34 cellular contexts compared by ENCODE assay signal in genomic region chr4:6071191-6071958, GRCh38. TPM values are rescaled to one million over a fixed set of nuclear protein-coding genes. Genes with fewer than 3 reads are reported as not detected.
A peak's percentile ranks its signal among the peaks of the same experiment; 100 is the strongest.
DNase-seq lines count a peak whose midpoint lies in the region; ATAC-seq, FAIRE-seq and TF ChIP-seq lines count a peak whose summit lies in the region.
"Had no signal": no experiment of that assay in that cellular context is flagged by ENCODE, and none has a peak within 500 bp of the region (broad histone marks: within the 10 kb centered on the region; RNA-seq: fewer than 3 reads in every experiment).

No MANE protein-coding gene starts in this region.

- no peaks in the 10 kb centered on the region for H3K79me2 ChIP-seq in astrocyte (ENCODE audit: insufficient read depth, low read length)

- H3K4me2 ChIP-seq in astrocyte (ENCODE audit: low read length) = no peak overlapping the region

- peaks cover 2% of the 10 kb centered on the region for H3K4me1 Mint-ChIP-seq in astrocyte (ENCODE audit: low read depth, unreplicated experiment)
- H3K4me1 Mint-ChIP-seq: immature natural killer cell had no signal

- FAIRE-seq in astrocyte (lab: Jason Lieb, UNC) = no peak
- FAIRE-seq: colon, G401.6 had no signal

- no peak overlapping the region for H3K4me3 ChIP-seq in HUES48 (ENCODE audit: low read depth, low read length)
- no peak overlapping the region for H3K4me3 ChIP-seq in astrocyte (ENCODE audit: insufficient read depth, low read depth, low read length)
- no peak overlapping the region for H3K4me3 ChIP-seq in sigmoid colon
- no peak overlapping the region for H3K4me3 ChIP-seq in ovary
- H3K4me3 ChIP-seq: adrenal gland, HAP-1, heart left ventricle, upper lobe of left lung had no signal

- TF ChIP-seq EP300 in sigmoid colon (IDR thresholded peaks at IDR 0.05) (no peak), ovary (IDR thresholded peaks at IDR 0.05) (no peak)

- H3K27ac ChIP-seq in HUES48 (ENCODE audit: low read depth, low read length) (peak overlapping the region; percentile 83), astrocyte (ENCODE audit: low read depth, low read length) (no peak overlapping the region), sigmoid colon (no peak overlapping the region), ovary (no peak overlapping the region)
- H3K27ac ChIP-seq: adrenal gland, brain microvascular endothelial cell, heart left ventricle, upper lobe of left lung, VCaP had no signal

- peak overlapping the region; percentile 62 for H3K27ac Mint-ChIP-seq in astrocyte (ENCODE audit: unreplicated experiment)
- H3K27ac Mint-ChIP-seq: immature natural killer cell, natural killer cell had no signal

- 57 to 66% methylated on average over 14 of the region's 14 CpGs for WGBS in sigmoid colon, 2 donors
- WGBS in ovary, 3 donors = 58 to 73% (median 69%) methylated on average over 11 to 14 of the region's 14 CpGs

- no peak for TF ChIP-seq CTCF in astrocyte (IDR thresholded peaks at IDR 0.05; ENCODE audit: insufficient read depth, low read depth, low read length)
- TF ChIP-seq CTCF in sigmoid colon (IDR thresholded peaks at IDR 0.05) = no peak
- no peak for TF ChIP-seq CTCF in ovary (IDR thresholded peaks at IDR 0.05)

- H3K9ac ChIP-seq in HUES48 (ENCODE audit: low read depth, low read length) (no peak overlapping the region), astrocyte (ENCODE audit: low read length) (no peak overlapping the region)

- H3K4me3 Mint-ChIP-seq in astrocyte (ENCODE audit: unreplicated experiment) = no peak overlapping the region
- H3K4me3 Mint-ChIP-seq: immature natural killer cell, natural killer cell had no signal

- H3K9me3 ChIP-seq in HUES48 (ENCODE audit: control insufficient read depth, insufficient read depth, low read length) (no peaks in the 10 kb centered on the region), astrocyte (ENCODE audit: insufficient read depth, low read depth, low read length) (no peaks in the 10 kb centered on the region), sigmoid colon (no peaks in the 10 kb centered on the region), ovary (no peaks in the 10 kb centered on the region)
- H3K9me3 ChIP-seq: adrenal gland, HAP-1, heart left ventricle, upper lobe of left lung had no signal

- H3K27me3 ChIP-seq in HUES48 (ENCODE audit: control insufficient read depth, insufficient read depth, low read length) (no peaks in the 10 kb centered on the region), astrocyte (ENCODE audit: insufficient read depth, low read length) (no peaks in the 10 kb centered on the region), sigmoid colon (peaks cover 0 to 17% (median 0%) of the 10 kb centered on the region in 3 donors), ovary (no peaks in the 10 kb centered on the region)
- H3K27me3 ChIP-seq: adrenal gland, brain microvascular endothelial cell, upper lobe of left lung had no signal

- no peak for ATAC-seq in esophagus mucosa
- ATAC-seq: natural killer cell, PC-3, Right ventricle myocardium inferior had no signal

- no peaks in the 10 kb centered on the region for H3K36me3 ChIP-seq in HUES48 (ENCODE audit: control insufficient read depth, insufficient read depth, low read length)
- H3K36me3 ChIP-seq in astrocyte (ENCODE audit: insufficient read depth, low read length) = no peaks in the 10 kb centered on the region
- no peaks in the 10 kb centered on the region for H3K36me3 ChIP-seq in sigmoid colon
- no peaks in the 10 kb centered on the region for H3K36me3 ChIP-seq in ovary
- H3K36me3 ChIP-seq: adrenal gland, brain microvascular endothelial cell, HAP-1, heart left ventricle, upper lobe of left lung had no signal

- peaks cover 55% of the 10 kb centered on the region for H3K27me3 Mint-ChIP-seq in astrocyte (ENCODE audit: low read depth, unreplicated experiment)

- peaks cover 2% of the 10 kb centered on the region for H3K9me3 Mint-ChIP-seq in astrocyte (ENCODE audit: unreplicated experiment)
- H3K9me3 Mint-ChIP-seq: immature natural killer cell, natural killer cell had no signal

- no peaks in the 10 kb centered on the region for H4K20me1 ChIP-seq in astrocyte (ENCODE audit: insufficient read depth, low read length)

- H3K36me3 Mint-ChIP-seq in astrocyte (ENCODE audit: low read depth, unreplicated experiment) = no peaks in the 10 kb centered on the region
- H3K36me3 Mint-ChIP-seq: natural killer cell had no signal

- intact Hi-C loops in sigmoid colon (cut with DNase I) (no loop called here), ovary (cut with DNase I) (no loop called here)

- DNase-seq in astrocyte (ENCODE audit: low read depth) (no peak), left kidney (ENCODE audit: low read depth, low spot score) (peak; percentile 9), sigmoid colon (peak; percentile 40), NCI-H187 treated with DMSO at 0.1 percent for 48 hours (lab: John Stamatoyannopoulos, UW) (no peak), ovary (no peak)
- DNase-seq: activated CD4-positive, alpha-beta T cell treated with anti-CD3 and anti-CD28 coated beads for 48 hours; activated gamma-delta T cell treated with Interleukin-2 at 50 U/mL for 16 hours; activated T-cell treated with anti-CD3 and anti-CD28 coated beads, Interleukin-2, amount 50 U/mL, for 1 hour; adrenal gland; brain microvascular endothelial cell; DMS153; effector CD8-positive, alpha-beta T cell; heart left ventricle; immature natural killer cell; KBM-7; natural killer cell; NCI-H1105 treated with DMSO at 0.1 percent for 48 hours; PC-3; stimulated activated CD4-positive, alpha-beta T cell treated with anti-CD3 and anti-CD28 coated beads, Interleukin-2, amount 100 ng/mL, for 48 hours; upper lobe of left lung had no signal

- TF ChIP-seq POLR2A in sigmoid colon (IDR thresholded peaks at IDR 0.05) (no peak), ovary (IDR thresholded peaks at IDR 0.05) (no peak)

- H3K4me1 ChIP-seq in HUES48 (ENCODE audit: control insufficient read depth, insufficient read depth, low read length) = peaks cover 12% of the 10 kb centered on the region
- H3K4me1 ChIP-seq in astrocyte (ENCODE audit: insufficient read depth, low read length) = no peaks in the 10 kb centered on the region
- H3K4me1 ChIP-seq in sigmoid colon = no peaks in the 10 kb centered on the region
- no peaks in the 10 kb centered on the region for H3K4me1 ChIP-seq in ovary (ENCODE audit: insufficient read depth)
- H3K4me1 ChIP-seq: adrenal gland, HAP-1, heart left ventricle had no signal

- no peak overlapping the region for H2AFZ ChIP-seq in astrocyte (ENCODE audit: low read depth, low read length)

RNA-seq across cellular contexts. Expression of gene C4orf50, which starts 53.1 kb away (rescaled TPM):
- total RNA-seq in astrocyte (0.16 and 0.17 TPM in 2 replicates), sigmoid colon (under 1 TPM; 0.16 to 0.83 (median 0.70) TPM), esophagus mucosa (0.04 TPM), ovary (under 1 TPM; 0.10 to 0.35 (median 0.12) TPM)
- polyA plus RNA-seq in sigmoid colon (under 1 TPM in 2 of 3 donors, not detected in 1; under 0.01 to 0.17 TPM), ovary (under 1 TPM; 0.04 to 0.10 TPM)
- total RNA-seq: epithelial cell of proximal tubule, fibroblast of villous mesenchyme, HT-29, lower leg skin, MCF 10A, osteocyte, PC-3, Right ventricle myocardium inferior had no signal
- polyA plus RNA-seq: BJ, heart left ventricle had no signal

Comparison
In these comparisons a context has a peak if more than half of its experiments do, and no peak if none do; other contexts are left out.
1. DNase-seq: peak in left kidney (single experiment) and sigmoid colon (single experiment); none in astrocyte (single experiment), NCI-H187 treated with DMSO at 0.1 percent for 48 hours (single experiment) and ovary (0 of 5).